31 cellular contexts compared by ENCODE assay signal in the genomic region with DNA sequence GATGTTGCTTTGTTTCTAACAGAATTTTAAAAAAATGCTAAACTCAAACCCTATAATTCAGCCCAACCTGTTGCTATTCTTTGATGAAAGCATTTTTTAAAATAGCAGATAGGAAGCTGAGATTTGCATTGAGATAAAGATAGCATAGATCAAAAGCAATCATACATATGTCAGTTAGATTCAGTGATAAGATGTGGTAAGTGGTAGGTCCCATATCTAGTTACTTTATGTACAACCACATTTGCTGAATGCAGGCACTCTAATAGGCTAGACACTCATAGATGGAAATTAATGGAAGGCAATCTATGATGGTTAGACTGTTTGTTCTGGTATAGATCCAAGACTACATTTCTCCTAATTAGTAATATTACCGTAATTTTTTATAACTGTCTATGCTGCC. TPM values are rescaled to one million over a fixed set of nuclear protein-coding genes. Genes with fewer than 3 reads are reported as not detected.
DNase-seq lines count a peak whose midpoint lies in the region; ATAC-seq and TF ChIP-seq lines count a peak whose summit lies in the region.
"Had no signal": no experiment of that assay in that cellular context is flagged by ENCODE, and none has a peak within 500 bp of the region (broad histone marks: within the 10 kb centered on the region; RNA-seq: fewer than 3 reads in every experiment).

No MANE protein-coding gene starts in this region.

- H3K4me1 ChIP-seq in SK-N-SH (ENCODE audit: control insufficient read depth in 1 of 2, insufficient read depth in 2 of 2, low read depth in 1 of 2, low read length in 1 of 2) = peaks cover 4 to 5% of the 10 kb centered on the region in 2 experiments; a peak in 3 of 4 replicates
- H3K4me1 ChIP-seq: adrenal gland, heart right ventricle, left ventricle myocardium inferior, prostate gland, SJCRH30, spleen, upper lobe of right lung had no signal

- H3K9ac ChIP-seq in SK-N-SH = no peak overlapping the region

- no peak for TF ChIP-seq EP300 in SK-N-SH (IDR thresholded peaks at IDR 0.05; ENCODE audit: borderline replicate concordance in 1 of 2, low read depth in 1 of 2, low read length in 1 of 2)

- CTCF ChIA-PET in SK-N-SH (lab: Yijun Ruan, JAX) = interaction anchor here (1.2 to 1.8 kb wide), 3 partner anchors 32 to 351 kb away, joined by 3 to 7 read pairs (median 4); no protein-coding TSS in a partner anchor

- DNase-seq in SK-N-SH (no peak), NCI-H1105 (lab: John Stamatoyannopoulos, UW) (peak; percentile 54), T-helper 17 cell (no peak), T-helper 9 cell (no peak), endothelial cell (ENCODE audit: low spot score) (no peak), NCI-H226 (no peak), left ventricle myocardium superior (no peak)
- DNase-seq: activated CD4-positive, alpha-beta memory T cell treated with anti-CD3 and anti-CD28 coated beads for 36 hours; activated CD4-positive, CD25-positive, alpha-beta regulatory T cell treated with anti-CD3 and anti-CD28 coated beads, Interleukin-2, amount 50 U/mL, for 72 hours; activated CD8-positive, alpha-beta memory T cell treated with anti-CD3 and anti-CD28 coated beads, Interleukin-2, amount 50 U/mL, for 48 hours; activated naive CD4-positive, alpha-beta T cell treated with anti-CD3 and anti-CD28 coated beads, Interleukin-2, amount 10 ng/mL, durations not matched to agents 7 days and 5 days; adrenal gland; DMS153; foreskin melanocyte; H7; heart right ventricle; Kasumi-1; left ventricle myocardium inferior; NCI-H1694 treated with DMSO at 0.1 percent for 48 hours; nucleus accumbens; right lobe of liver; RPMI8226; SJCRH30; spleen; stimulated activated CD4-positive, alpha-beta T cell treated with anti-CD3 and anti-CD28 coated beads, Interleukin-2, amount 100 ng/mL, for 24 hours; stimulated activated naive CD8-positive, alpha-beta T cell treated with anti-CD3 and anti-CD28 coated beads, Interleukin-15, Interleukin-2, amounts not matched to agents 100 U/mL and 50 U/mL, for 24 hours; T-cell; upper lobe of right lung had no signal

- H3K27me3 ChIP-seq in SK-N-SH (ENCODE audit: insufficient read depth) = no peaks in the 10 kb centered on the region
- H3K27me3 ChIP-seq: adrenal gland, heart right ventricle, right lobe of liver, SJCRH30, spleen, upper lobe of right lung had no signal

- no peak overlapping the region for H3K4me3 Mint-ChIP-seq in T-helper 17 cell
- no peak overlapping the region for H3K4me3 Mint-ChIP-seq in endothelial cell (ENCODE audit: unreplicated experiment)
- H3K4me3 Mint-ChIP-seq: activated CD4-positive, alpha-beta memory T cell treated with anti-CD3 and anti-CD28 coated beads for 36 hours; activated naive CD4-positive, alpha-beta T cell treated with anti-CD3 and anti-CD28 coated beads, Interleukin-2, amount 10 ng/mL, durations not matched to agents 7 days and 5 days; activated T-helper 1 cell treated with anti-CD3 and anti-CD28 coated beads, Interleukin-12 subunit alpha, Interleukin-12 subunit beta, Interleukin-2, Interleukin-4 antibody, amounts not matched to agents 30 ng/mL and 10 ng/mL and 1 ng/mL, durations not matched to agents 14 hours and 24 hours and 36 hours; T-cell had no signal

- H3K9me2 ChIP-seq in SK-N-SH = no peaks in the 10 kb centered on the region

- no peak for TF ChIP-seq RAD21 in SK-N-SH (IDR thresholded peaks at IDR 0.05; ENCODE audit: low read length)

- H3K36me3 Mint-ChIP-seq in T-helper 17 cell (ENCODE audit: low read depth) (no peaks in the 10 kb centered on the region), endothelial cell (ENCODE audit: low read depth, unreplicated experiment) (no peaks in the 10 kb centered on the region)
- H3K36me3 Mint-ChIP-seq: activated CD4-positive, alpha-beta memory T cell treated with anti-CD3 and anti-CD28 coated beads for 36 hours; activated naive CD4-positive, alpha-beta T cell treated with anti-CD3 and anti-CD28 coated beads, Interleukin-2, amount 10 ng/mL, durations not matched to agents 7 days and 5 days; T-cell had no signal

- no peak for ATAC-seq in SK-N-SH treated with all-trans-retinoic acid at 6 μM for 48 hours
- ATAC-seq in T-helper 17 cell = peak; percentile 92
- no peak for ATAC-seq in left ventricle myocardium superior
- ATAC-seq: heart right ventricle; right lobe of liver; stimulated activated naive CD8-positive, alpha-beta T cell treated with anti-CD3 and anti-CD28 coated beads, Interleukin-15, Interleukin-2, amounts not matched to agents 100 U/mL and 50 U/mL, for 24 hours; upper lobe of right lung had no signal

- no peaks in the 10 kb centered on the region for H3K9me3 Mint-ChIP-seq in endothelial cell (ENCODE audit: unreplicated experiment)
- H3K9me3 Mint-ChIP-seq: activated CD4-positive, alpha-beta memory T cell treated with anti-CD3 and anti-CD28 coated beads for 36 hours; activated naive CD4-positive, alpha-beta T cell treated with anti-CD3 and anti-CD28 coated beads, Interleukin-2, amount 10 ng/mL, durations not matched to agents 7 days and 5 days; activated T-helper 1 cell treated with anti-CD3 and anti-CD28 coated beads, Interleukin-12 subunit alpha, Interleukin-12 subunit beta, Interleukin-2, Interleukin-4 antibody, amounts not matched to agents 30 ng/mL and 10 ng/mL and 1 ng/mL, durations not matched to agents 14 hours and 24 hours and 36 hours; T-cell had no signal

- WGBS in SK-N-SH (ENCODE audit: low lambda C conversion rate) = 41% methylated on average over 1 of the region's 1 CpG

- H3K27ac Mint-ChIP-seq in T-helper 17 cell = peak overlapping the region; percentile 34
- no peak overlapping the region for H3K27ac Mint-ChIP-seq in endothelial cell (ENCODE audit: unreplicated experiment)
- H3K27ac Mint-ChIP-seq: activated CD4-positive, alpha-beta memory T cell treated with anti-CD3 and anti-CD28 coated beads for 36 hours; activated naive CD4-positive, alpha-beta T cell treated with anti-CD3 and anti-CD28 coated beads, Interleukin-2, amount 10 ng/mL, durations not matched to agents 7 days and 5 days; activated T-helper 1 cell treated with anti-CD3 and anti-CD28 coated beads, Interleukin-12 subunit alpha, Interleukin-12 subunit beta, Interleukin-2, Interleukin-4 antibody, amounts not matched to agents 30 ng/mL and 10 ng/mL and 1 ng/mL, durations not matched to agents 14 hours and 24 hours and 36 hours; T-cell had no signal

- H3K9me3 ChIP-seq in SK-N-SH (no peaks in the 10 kb centered on the region), T-helper 17 cell (ENCODE audit: control insufficient read depth, low read length, poor library complexity, severe bottlenecking) (no peaks in the 10 kb centered on the region)
- H3K9me3 ChIP-seq: adrenal gland, heart right ventricle, left ventricle myocardium inferior, prostate gland, right lobe of liver, SJCRH30, spleen, upper lobe of right lung had no signal

- H3K4me2 ChIP-seq in SK-N-SH = no peak overlapping the region

- peaks cover 11% of the 10 kb centered on the region for H3K4me1 Mint-ChIP-seq in T-helper 17 cell
- H3K4me1 Mint-ChIP-seq in endothelial cell (ENCODE audit: unreplicated experiment) = no peaks in the 10 kb centered on the region

- no peak overlapping the region for H2AFZ ChIP-seq in SK-N-SH (ENCODE audit: low read depth)

- TF ChIP-seq CTCF in SK-N-SH (IDR thresholded peaks at IDR 0.05) = no peak
- no peak for TF ChIP-seq CTCF in endothelial cell (IDR thresholded peaks at IDR 0.05; ENCODE audit: unreplicated experiment)

- no peaks in the 10 kb centered on the region for H3K79me2 ChIP-seq in SK-N-SH (ENCODE audit: insufficient read depth)

- peaks cover 14% of the 10 kb centered on the region for H3K27me3 Mint-ChIP-seq in T-helper 17 cell
- no peaks in the 10 kb centered on the region for H3K27me3 Mint-ChIP-seq in endothelial cell (ENCODE audit: unreplicated experiment)
- H3K27me3 Mint-ChIP-seq: activated CD4-positive, alpha-beta memory T cell treated with anti-CD3 and anti-CD28 coated beads for 36 hours; activated naive CD4-positive, alpha-beta T cell treated with anti-CD3 and anti-CD28 coated beads, Interleukin-2, amount 10 ng/mL, durations not matched to agents 7 days and 5 days had no signal

- no peaks in the 10 kb centered on the region for H3F3A ChIP-seq in SK-N-SH (replicated peaks; ENCODE audit: insufficient read depth)

- intact Hi-C loops in left ventricle myocardium superior (cut with micrococcal nuclease) = no loop called here

- POLR2A ChIA-PET in SK-N-SH (lab: Yijun Ruan, JAX) = no interaction called here

- H3K27ac ChIP-seq in SK-N-SH (ENCODE audit: low read depth in 2 of 2, low read length in 1 of 2) = no peak overlapping the region
- H3K27ac ChIP-seq: adrenal gland, heart right ventricle, left ventricle myocardium inferior, prostate gland, right lobe of liver, SJCRH30, spleen, upper lobe of right lung had no signal

- no peaks in the 10 kb centered on the region for H3K36me3 ChIP-seq in SK-N-SH (replicated peaks in 1 of 2; ENCODE audit: control insufficient read depth in 1 of 2, insufficient read depth in 2 of 2, low read length in 1 of 2)
- H3K36me3 ChIP-seq: adrenal gland, heart right ventricle, left ventricle myocardium inferior, prostate gland, right lobe of liver, SJCRH30, spleen, upper lobe of right lung had no signal

- no peaks in the 10 kb centered on the region for H4K20me1 ChIP-seq in SK-N-SH (ENCODE audit: insufficient read depth)

- H3K4me3 ChIP-seq in SK-N-SH (ENCODE audit: low read depth in 2 of 2, low read length in 1 of 2) = no peak overlapping the region
- H3K4me3 ChIP-seq: adrenal gland, heart right ventricle, left ventricle myocardium inferior, prostate gland, right lobe of liver, SJCRH30, spleen, upper lobe of right lung had no signal

TF ChIP-seq in SK-N-SH treated with all-trans-retinoic acid at 6 μM for 48 hours, 23 proteins besides CTCF, POLR2A, EP300 and RAD21:
- TF ChIP-seq ZC3H10 (CRISPR knock-in tag; IDR thresholded peaks at IDR 0.05) (no peak), ZFP3 (CRISPR knock-in tag; IDR thresholded peaks at IDR 0.05) (no peak), ISL1 (CRISPR knock-in tag; IDR thresholded peaks at IDR 0.05) (peak; percentile 53)

TF ChIP-seq in SK-N-SH, 30 proteins besides CTCF, POLR2A, EP300 and RAD21 (continues in another document):
- TF ChIP-seq YY1 (IDR thresholded peaks at IDR 0.05; ENCODE audit: low read depth) (no peak), EZH2phosphoT487 (IDR thresholded peaks at IDR 0.05; ENCODE audit: borderline replicate concordance, low read depth) (no peak), FOXM1 (IDR thresholded peaks at IDR 0.05; ENCODE audit: low read depth) (no peak), FOSL2 (IDR thresholded peaks at IDR 0.05; ENCODE audit: borderline replicate concordance, low read depth) (no peak)

RNA-seq across cellular contexts. Expression of a gene that starts 27.2 kb away (rescaled TPM):
- polyA plus RNA-seq in SK-N-SH (2012; rRNA removed) = 45.9 and 60.0 TPM in 2 replicates
- 76.5 and 140 TPM in 2 replicates for polyA plus RNA-seq in SK-N-SH (2012; cell fraction: cytosol; rRNA removed)
- 10.4 and 23.9 TPM in 2 replicates for polyA plus RNA-seq in SK-N-SH (2012; cell fraction: nucleus; rRNA removed)
- total RNA-seq in T-helper 17 cell (10 to 100 TPM; 14.1 to 17.0 TPM), endothelial cell (ENCODE audit: unreplicated experiment) (20.9 TPM), left ventricle myocardium superior (18.5 TPM)
